ENCODE assay signal across 8 cellular contexts in genomic region chr21:44297525-44298290, GRCh38. TPM values are rescaled to one million over a fixed set of nuclear protein-coding genes. Genes with fewer than 3 reads are reported as not detected.
DNase-seq lines count a peak whose midpoint lies in the region; ATAC-seq and TF ChIP-seq lines count a peak whose summit lies in the region.

No MANE protein-coding gene starts in this region.

- no peak overlapping the region for H4K91ac ChIP-seq in trophoblast cell (ENCODE audit: low read depth, low read length)

- H3K4me3 ChIP-seq in trophoblast cell (ENCODE audit: low read depth, low read length) = no peak overlapping the region

- H3K4me1 Mint-ChIP-seq in activated naive CD4-positive, alpha-beta T cell treated with anti-CD3 and anti-CD28 coated beads, Interleukin-2, amount 50 U/mL, for 24 hours = peaks cover 47% of the 10 kb centered on the region
- peaks cover 11% of the 10 kb centered on the region for H3K4me1 Mint-ChIP-seq in type B pancreatic cell (ENCODE audit: unreplicated experiment)

- DNase-seq in GM10248 (ENCODE audit: extremely low spot score) = peak; percentile 90
- DNase-seq in NCI-H1092 (lab: John Stamatoyannopoulos, UW) = peak; percentile 70
- DNase-seq in SKM-1 treated with dmso at 0.1 percent for 144 hours (lab: John Stamatoyannopoulos, UW; ENCODE audit: unreplicated experiment) = peak; percentile 66
- DNase-seq in glomerular endothelial cell (ENCODE audit: extremely low read depth, low read depth, low spot score) = peak; percentile 31
- peak; percentile 84 to 89 for DNase-seq in trophoblast cell
- peak; percentile 87 for DNase-seq in type B pancreatic cell (ENCODE audit: extremely low spot score, unreplicated experiment)

- no peak overlapping the region for H2BK5ac ChIP-seq in trophoblast cell (ENCODE audit: low read depth, low read length, poor library complexity)

- POLR2A ChIA-PET in GM10248 (lab: Yijun Ruan, JAX) = no interaction called here

- H3K79me2 ChIP-seq in trophoblast cell (ENCODE audit: control insufficient read depth, insufficient read depth, low read length, poor library complexity) = peaks cover 12% of the 10 kb centered on the region

- no peak overlapping the region for H3K9ac ChIP-seq in trophoblast cell (ENCODE audit: low read length)

- H4K12ac ChIP-seq in trophoblast cell (ENCODE audit: low read depth, low read length) = no peak overlapping the region

- H2BK120ac ChIP-seq in trophoblast cell (ENCODE audit: insufficient read depth, low read length, poor library complexity) = no peak overlapping the region

- H3K9me3 Mint-ChIP-seq in activated naive CD4-positive, alpha-beta T cell treated with anti-CD3 and anti-CD28 coated beads, Interleukin-2, amount 50 U/mL, for 24 hours = no peaks in the 10 kb centered on the region
- no peaks in the 10 kb centered on the region for H3K9me3 Mint-ChIP-seq in type B pancreatic cell

- WGBS in trophoblast cell (ENCODE audit: extremely low coverage, insufficient coverage, insufficient read length) = no CpG with 5 or more reads among the region's 22 CpGs

- no peak for ATAC-seq in HG02588 (IDR thresholded peaks at IDR 0.05; ENCODE audit: unreplicated experiment)

- H3K27me3 ChIP-seq in trophoblast cell (ENCODE audit: insufficient read depth, low read length) = no peaks in the 10 kb centered on the region

- H2BK12ac ChIP-seq in trophoblast cell (ENCODE audit: low read length) = no peak overlapping the region

- TF ChIP-seq CTCF in GM10248 (IDR thresholded peaks at IDR 0.05; ENCODE audit: control extremely low read depth, extremely low read depth, low read depth, missing control alignments) (peak; percentile 84), type B pancreatic cell (conservative IDR thresholded peaks at IDR 0.05) (peak; percentile 85)

- H3K18ac ChIP-seq in trophoblast cell (ENCODE audit: low read length) = no peak overlapping the region

- peak overlapping the region; percentile 39 for H3K4me3 Mint-ChIP-seq in activated naive CD4-positive, alpha-beta T cell treated with anti-CD3 and anti-CD28 coated beads, Interleukin-2, amount 50 U/mL, for 24 hours
- peak overlapping the region; percentile 57 for H3K4me3 Mint-ChIP-seq in type B pancreatic cell

- H3K4ac ChIP-seq in trophoblast cell (ENCODE audit: low read depth, low read length) = no peak overlapping the region

- H3K79me1 ChIP-seq in trophoblast cell (ENCODE audit: low read length) = peaks cover 14% of the 10 kb centered on the region

- H3K27me3 Mint-ChIP-seq in activated naive CD4-positive, alpha-beta T cell treated with anti-CD3 and anti-CD28 coated beads, Interleukin-2, amount 50 U/mL, for 24 hours = no peaks in the 10 kb centered on the region
- no peaks in the 10 kb centered on the region for H3K27me3 Mint-ChIP-seq in type B pancreatic cell

- no peaks in the 10 kb centered on the region for H3K36me3 Mint-ChIP-seq in activated naive CD4-positive, alpha-beta T cell treated with anti-CD3 and anti-CD28 coated beads, Interleukin-2, amount 50 U/mL, for 24 hours
- no peaks in the 10 kb centered on the region for H3K36me3 Mint-ChIP-seq in type B pancreatic cell

- no peak overlapping the region for H3K14ac ChIP-seq in trophoblast cell (ENCODE audit: low read length)

- no peak overlapping the region for H2AFZ ChIP-seq in trophoblast cell (ENCODE audit: insufficient read depth, low read length, poor library complexity)

- no peak overlapping the region for H3K27ac ChIP-seq in trophoblast cell (ENCODE audit: low read depth, low read length)

- H3K4me2 ChIP-seq in trophoblast cell (ENCODE audit: low read length) = no peak overlapping the region

- H3K9me3 ChIP-seq in trophoblast cell (ENCODE audit: insufficient read depth, low read depth, low read length) = no peaks in the 10 kb centered on the region

- H3K23ac ChIP-seq in trophoblast cell (ENCODE audit: low read length) = no peak overlapping the region

- H4K8ac ChIP-seq in trophoblast cell (ENCODE audit: low read depth, low read length) = no peak overlapping the region

- H3K4me1 ChIP-seq in trophoblast cell (ENCODE audit: control insufficient read depth in 1 of 2, insufficient read depth in 2 of 2, low read length in 2 of 2) = peaks cover 9% of the 10 kb centered on the region in 2 experiments

- no peak overlapping the region for H3K27ac Mint-ChIP-seq in activated naive CD4-positive, alpha-beta T cell treated with anti-CD3 and anti-CD28 coated beads, Interleukin-2, amount 50 U/mL, for 24 hours
- H3K27ac Mint-ChIP-seq in type B pancreatic cell = peak overlapping the region; percentile 76

- CTCF ChIA-PET in GM10248 (lab: Yijun Ruan, JAX) = interaction anchor here (1.0 to 3.4 kb wide), 19 partner anchors 10 to 496 kb away, joined by 3 to 19 read pairs (median 5); partner anchors contain the start of genes CFAP410 and TRPM2

- H2AK5ac ChIP-seq in trophoblast cell (ENCODE audit: low read length) = no peak overlapping the region

- no peaks in the 10 kb centered on the region for H3K36me3 ChIP-seq in trophoblast cell (ENCODE audit: control insufficient read depth in 1 of 2, insufficient read depth in 2 of 2, low read length in 2 of 2)

RNA-seq across cellular contexts. Expression of gene PFKL, which starts 2.1 kb away (rescaled TPM):
- 193 and 245 TPM in 2 replicates for total RNA-seq in glomerular endothelial cell
- polyA plus RNA-seq in trophoblast cell (2013) = 82.7 and 83.7 TPM in 2 replicates
- total RNA-seq in type B pancreatic cell (ENCODE audit: low replicate concordance) = 135 and 178 TPM in 2 replicates

RNA-seq across cellular contexts. Expression of gene AIRE, which starts 12.0 kb away (rescaled TPM):
- not detected in 2 replicates for total RNA-seq in glomerular endothelial cell
- polyA plus RNA-seq in trophoblast cell (2013) = 0.18 and 0.21 TPM in 2 replicates
- 0.12 TPM in 1 of 2 replicates, not detected in the other for total RNA-seq in type B pancreatic cell (ENCODE audit: low replicate concordance)

RNA-seq across cellular contexts. Expression of gene DNMT3L, which starts 36.0 kb away (rescaled TPM):
- total RNA-seq in glomerular endothelial cell (not detected in 2 replicates), type B pancreatic cell (ENCODE audit: low replicate concordance) (0.81 TPM in 1 of 2 replicates, not detected in the other)
- 0.42 and 0.48 TPM in 2 replicates for polyA plus RNA-seq in trophoblast cell (2013)

RNA-seq across cellular contexts. Expression of gene CFAP410, which starts 41.5 kb away (rescaled TPM):
- total RNA-seq in glomerular endothelial cell (14.8 and 19.3 TPM in 2 replicates), type B pancreatic cell (ENCODE audit: low replicate concordance) (15.1 and 23.1 TPM in 2 replicates)
- polyA plus RNA-seq in trophoblast cell (2013) = 8.3 and 10.1 TPM in 2 replicates

RNA-seq across cellular contexts. Expression of gene TRPM2, which starts 55.7 kb away (rescaled TPM):
- total RNA-seq in glomerular endothelial cell (3.4 and 5.7 TPM in 2 replicates), type B pancreatic cell (ENCODE audit: low replicate concordance) (0.05 and 0.07 TPM in 2 replicates)
- 0.01 and 0.03 TPM in 2 replicates for polyA plus RNA-seq in trophoblast cell (2013)

Comparison
In these comparisons a context has a peak if more than half of its experiments do, and no peak if none do; other contexts are left out.
1. DNase-seq: peak in every context shown above with its lines; median percentile 90 in GM10248; 87 in type B pancreatic cell; 86 in trophoblast cell; 70 in NCI-H1092; 66 in SKM-1 treated with dmso at 0.1 percent for 144 hours; 31 in glomerular endothelial cell.